ENCODE assay signal across 21 cellular contexts in the genomic region with DNA sequence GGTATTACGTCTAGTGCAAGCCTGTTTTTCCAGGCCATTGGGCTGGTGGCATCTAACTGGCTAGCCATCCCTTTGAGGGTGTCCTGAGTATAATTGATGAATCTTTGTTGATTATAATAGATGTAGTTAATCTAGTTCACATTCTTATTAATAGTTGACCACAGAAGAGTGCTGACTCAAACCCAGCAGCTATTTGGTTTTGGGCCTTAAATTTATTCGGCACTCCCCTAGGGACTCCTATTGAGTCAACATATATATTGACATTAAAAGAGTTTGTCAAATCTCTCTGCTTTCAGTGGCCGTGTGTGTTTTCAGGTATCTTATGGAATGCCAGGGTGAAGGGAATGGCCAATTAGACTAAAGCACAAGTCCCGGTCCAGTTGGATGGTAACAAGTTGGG. TPM values are rescaled to one million over a fixed set of nuclear protein-coding genes. Genes with fewer than 3 reads are reported as not detected.
DNase-seq lines count a peak whose midpoint lies in the region; ATAC-seq and TF ChIP-seq lines count a peak whose summit lies in the region.
"Had no signal": no experiment of that assay in that cellular context is flagged by ENCODE, and none has a peak within 500 bp of the region (broad histone marks: within the 10 kb centered on the region; RNA-seq: fewer than 3 reads in every experiment).

No MANE protein-coding gene starts in this region.

- CTCF ChIA-PET in CD4-positive, alpha-beta T cell (lab: Charles Lee) = no interaction called here

- H3K36me3 Mint-ChIP-seq in CD14-positive monocyte (peaks cover 20 to 39% of the 10 kb centered on the region in 2 donors), endodermal cell (ENCODE audit: low read depth) (peaks cover 72% of the 10 kb centered on the region)
- peaks cover 20% of the 10 kb centered on the region for H3K36me3 Mint-ChIP-seq in stimulated activated effector memory CD8-positive, alpha-beta T cell treated with anti-CD3 and anti-CD28 coated beads, Interleukin-12 subunit alpha, Interleukin-12 subunit beta, amount 100 ng/mL, for 72 hours
- peaks cover 74% of the 10 kb centered on the region for H3K36me3 Mint-ChIP-seq in CD4-positive, alpha-beta T cell (ENCODE audit: low read depth)

- DNase-seq in CD14-positive monocyte (ENCODE audit: low spot score) (no peak), endodermal cell (peak; percentile 3), retina (no peak), AG08395 (ENCODE audit: low spot score) (no peak)
- no peak for DNase-seq in stimulated activated effector memory CD8-positive, alpha-beta T cell treated with anti-CD3 and anti-CD28 coated beads, Interleukin-12 subunit alpha, Interleukin-12 subunit beta, amount 100 ng/mL, for 72 hours (ENCODE audit: low spot score in 2 of 2)
- DNase-seq in activated naive CD4-positive, alpha-beta T cell treated with Interleukin-2 at 50 U/mL for 16 hours = no peak
- no peak for DNase-seq in CD4-positive, alpha-beta T cell
- DNase-seq: 8988T; ACHN; Calu3; CD4-positive, alpha-beta memory T cell; COR-L47; DMS53; DMS79 treated with DMSO at 0.1 percent for 48 hours; GF-D8; H9 had no signal

- peaks cover 52% of the 10 kb centered on the region for H3K36me3 ChIP-seq in endodermal cell (ENCODE audit: control insufficient read depth, insufficient read depth, low read length)

- H3K9ac ChIP-seq in endodermal cell (ENCODE audit: extremely low read depth, low read length, poor library complexity, severe bottlenecking) = no peak overlapping the region
- H3K9ac ChIP-seq: BLaER1 had no signal

- WGBS in endodermal cell (ENCODE audit: insufficient coverage in 1 of 2, insufficient read length in 1 of 2), 2 experiments = 95 to 100% methylated on average over 1 to 4 of the region's 4 CpGs

- TF ChIP-seq CTCF in CD14-positive monocyte (IDR thresholded peaks at IDR 0.05) (no peak), endodermal cell (conservative IDR thresholded peaks at IDR 0.05) (no peak)
- no peak for TF ChIP-seq CTCF in CD4-positive, alpha-beta T cell (IDR thresholded peaks at IDR 0.05)

- H3K4me3 Mint-ChIP-seq in CD14-positive monocyte = no peak overlapping the region
- H3K4me3 Mint-ChIP-seq in endodermal cell = no peak overlapping the region
- H3K4me3 Mint-ChIP-seq in stimulated activated effector memory CD8-positive, alpha-beta T cell treated with anti-CD3 and anti-CD28 coated beads, Interleukin-12 subunit alpha, Interleukin-12 subunit beta, amount 100 ng/mL, for 72 hours = no peak overlapping the region
- no peak overlapping the region for H3K4me3 Mint-ChIP-seq in CD4-positive, alpha-beta T cell
- H3K4me3 Mint-ChIP-seq: CD4-positive, alpha-beta memory T cell; GM23338; H9 had no signal

- H3K9me3 Mint-ChIP-seq in CD14-positive monocyte (peaks cover 0 to 1% (median 0%) of the 10 kb centered on the region in 7 donors), endodermal cell (peaks cover 54% of the 10 kb centered on the region)
- H3K9me3 Mint-ChIP-seq in stimulated activated effector memory CD8-positive, alpha-beta T cell treated with anti-CD3 and anti-CD28 coated beads, Interleukin-12 subunit alpha, Interleukin-12 subunit beta, amount 100 ng/mL, for 72 hours = peaks cover 2% of the 10 kb centered on the region
- peaks cover 10% of the 10 kb centered on the region for H3K9me3 Mint-ChIP-seq in CD4-positive, alpha-beta T cell

- H3K27me3 Mint-ChIP-seq in CD14-positive monocyte (ENCODE audit: low read depth in 3 of 3) = no peaks in the 10 kb centered on the region
- no peaks in the 10 kb centered on the region for H3K27me3 Mint-ChIP-seq in endodermal cell (ENCODE audit: insufficient read depth)
- H3K27me3 Mint-ChIP-seq in CD4-positive, alpha-beta T cell = no peaks in the 10 kb centered on the region
- H3K27me3 Mint-ChIP-seq: CD4-positive, alpha-beta memory T cell had no signal

- H3K9me3 ChIP-seq in endodermal cell (ENCODE audit: control insufficient read depth, low read length) = peaks cover 55% of the 10 kb centered on the region
- no peaks in the 10 kb centered on the region for H3K9me3 ChIP-seq in CD4-positive, alpha-beta T cell (ENCODE audit: control insufficient read depth, low read length)
- H3K9me3 ChIP-seq: A549 had no signal

- H3K4me1 Mint-ChIP-seq in CD14-positive monocyte (peaks cover 79% of the 10 kb centered on the region), endodermal cell (peaks cover 3% of the 10 kb centered on the region)
- peaks cover 74% of the 10 kb centered on the region for H3K4me1 Mint-ChIP-seq in stimulated activated effector memory CD8-positive, alpha-beta T cell treated with anti-CD3 and anti-CD28 coated beads, Interleukin-12 subunit alpha, Interleukin-12 subunit beta, amount 100 ng/mL, for 72 hours
- peaks cover 65% of the 10 kb centered on the region for H3K4me1 Mint-ChIP-seq in CD4-positive, alpha-beta T cell (ENCODE audit: low read depth)

- POLR2A ChIA-PET in CD4-positive, alpha-beta T cell (lab: Charles Lee) = no interaction called here

- H3K27me3 ChIP-seq in endodermal cell (ENCODE audit: control insufficient read depth, insufficient read depth, low read length, poor library complexity, severe bottlenecking) = no peaks in the 10 kb centered on the region
- H3K27me3 ChIP-seq in CD4-positive, alpha-beta T cell (ENCODE audit: control insufficient read depth, insufficient read depth, low read length) = no peaks in the 10 kb centered on the region
- H3K27me3 ChIP-seq: BLaER1 had no signal

- peak overlapping the region in 5 of 7 donors; percentile 73 to 98 (median 97) for H3K27ac Mint-ChIP-seq in CD14-positive monocyte
- H3K27ac Mint-ChIP-seq in endodermal cell = no peak overlapping the region
- H3K27ac Mint-ChIP-seq in stimulated activated effector memory CD8-positive, alpha-beta T cell treated with anti-CD3 and anti-CD28 coated beads, Interleukin-12 subunit alpha, Interleukin-12 subunit beta, amount 100 ng/mL, for 72 hours = peak overlapping the region; percentile 38
- no peak overlapping the region for H3K27ac Mint-ChIP-seq in CD4-positive, alpha-beta T cell
- H3K27ac Mint-ChIP-seq: GM23338, H9 had no signal

- intact Hi-C loops in CD14-positive monocyte (cut with micrococcal nuclease) = loop anchor here in 1 of 2 donors (5.0 kb wide), 1 partner anchor 46 kb away; the partner anchor contains the start of gene EDEM1
- intact Hi-C loops in CD4-positive, alpha-beta T cell (cut with DNase I, micrococcal nuclease) = no loop called here

- H3K27ac ChIP-seq in endodermal cell (ENCODE audit: low read depth, low read length) = no peak overlapping the region
- no peak overlapping the region for H3K27ac ChIP-seq in CD4-positive, alpha-beta T cell (ENCODE audit: low read depth, low read length)
- H3K27ac ChIP-seq: A549, BLaER1, C4-2B had no signal

- ATAC-seq in stimulated activated effector memory CD8-positive, alpha-beta T cell treated with anti-CD3 and anti-CD28 coated beads, Interleukin-12 subunit alpha, Interleukin-12 subunit beta, amount 100 ng/mL, for 72 hours = no peak
- ATAC-seq in CD4-positive, alpha-beta T cell (ENCODE audit: poor library complexity) = no peak
- ATAC-seq: A549, GM23338, HCT116 had no signal

- no peaks in the 10 kb centered on the region for H3K4me1 ChIP-seq in endodermal cell (ENCODE audit: control insufficient read depth, insufficient read depth, low read length)

- no peak overlapping the region for H3K4me3 ChIP-seq in endodermal cell (ENCODE audit: low read length)
- H3K4me3 ChIP-seq: A549, BLaER1, GM23338 had no signal

RNA-seq across cellular contexts. Expression of gene ARL8B, which starts 19.7 kb away (rescaled TPM):
- polyA plus RNA-seq in CD14-positive monocyte = 100 to 1,000 TPM; 101 to 121 TPM
- total RNA-seq in endodermal cell = 10 to 100 TPM; 31.2 to 37.3 TPM
- polyA plus RNA-seq in endodermal cell (2013, experiment 1 of 2) = 68.3 TPM
- polyA plus RNA-seq in endodermal cell (2013, experiment 2 of 2) = 61.1 TPM
- total RNA-seq in CD4-positive, alpha-beta T cell = 10 to 100 TPM; 48.5 to 49.7 TPM

RNA-seq across cellular contexts. Expression of gene EDEM1, which starts 45.7 kb away (rescaled TPM):
- 10 to 100 TPM; 17.5 to 23.7 TPM for polyA plus RNA-seq in CD14-positive monocyte
- 10 to 100 TPM; 24.5 to 28.1 TPM for total RNA-seq in endodermal cell
- polyA plus RNA-seq in endodermal cell (2013, experiment 1 of 2) = 10.5 TPM
- polyA plus RNA-seq in endodermal cell (2013, experiment 2 of 2) = 11.2 TPM
- 100 to 1,000 TPM; 106 to 114 TPM for total RNA-seq in CD4-positive, alpha-beta T cell

Comparison
In these comparisons a context has a peak if more than half of its experiments do, and no peak if none do; other contexts are left out.
1. H3K27ac Mint-ChIP-seq: peak in CD14-positive monocyte (5 of 7) and stimulated activated effector memory CD8-positive, alpha-beta T cell treated with anti-CD3 and anti-CD28 coated beads, Interleukin-12 subunit alpha, Interleukin-12 subunit beta, amount 100 ng/mL, for 72 hours (single experiment); none in endodermal cell (single experiment) and CD4-positive, alpha-beta T cell (single experiment).